In the genomic region with DNA sequence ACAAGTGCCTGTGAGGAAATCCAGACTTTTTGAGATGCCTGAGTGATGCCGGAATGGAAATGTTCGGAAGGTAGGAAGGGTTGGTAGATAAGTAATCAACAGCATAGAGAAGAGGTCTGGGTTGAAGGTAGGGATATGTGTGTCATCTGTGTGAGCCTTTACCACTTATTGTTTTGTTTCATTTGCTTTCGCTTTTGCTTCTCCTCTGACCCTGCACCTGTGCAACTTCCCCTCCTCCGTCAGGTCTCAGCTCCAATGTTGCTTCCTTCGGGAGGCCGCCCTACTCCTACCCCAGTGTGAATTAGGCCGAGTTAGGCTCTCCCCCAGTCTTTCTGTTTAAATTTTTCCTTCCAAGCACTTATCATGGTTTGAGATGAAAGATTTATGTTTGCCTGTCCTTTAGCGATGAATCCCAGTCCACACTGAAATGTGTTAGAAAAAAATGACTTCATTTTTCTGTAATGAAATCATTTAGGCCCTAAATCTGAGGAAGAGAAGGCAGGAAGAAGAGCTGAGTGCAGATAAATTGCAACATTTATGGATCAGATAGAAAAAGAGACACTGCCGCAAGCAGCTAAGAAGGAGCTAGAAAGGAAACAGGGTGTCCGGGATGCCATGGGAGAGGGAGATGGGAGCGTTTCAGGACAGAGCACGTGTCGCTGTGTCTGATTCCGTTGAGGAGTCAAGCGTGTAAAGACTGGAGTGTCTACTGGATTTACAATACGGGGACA, we compare ENCODE assay signal across 9 cellular contexts.
DNase-seq lines count a peak whose midpoint lies in the region; ATAC-seq, FAIRE-seq and TF ChIP-seq lines count a peak whose summit lies in the region.
"Had no signal": no experiment of that assay in that cellular context is flagged by ENCODE, and none has a peak within 500 bp of the region (broad histone marks: within the 10 kb centered on the region; RNA-seq: fewer than 3 reads in every experiment).

No MANE protein-coding gene starts in this region.

- peak overlapping the region; percentile 62 for H3K27ac ChIP-seq in hepatocyte

- H3K36me3 ChIP-seq in hepatocyte (replicated peaks; ENCODE audit: insufficient read depth, low read depth) = no peaks in the 10 kb centered on the region

- peak; percentile 90 for ATAC-seq in GM21717 (IDR thresholded peaks at IDR 0.05; ENCODE audit: unreplicated experiment)
- ATAC-seq: Panc1 had no signal

- H4K20me1 ChIP-seq in hepatocyte (ENCODE audit: insufficient read depth, poor library complexity, severe bottlenecking) = no peaks in the 10 kb centered on the region

- H3K4me3 ChIP-seq in hepatocyte = no peak overlapping the region

- no peak for TF ChIP-seq CTCF in hepatocyte (IDR thresholded peaks at IDR 0.05; ENCODE audit: poor library complexity)
- no peak for TF ChIP-seq CTCF in CD14-positive monocyte (IDR thresholded peaks at IDR 0.05)

- H3K36me3 Mint-ChIP-seq in CD14-positive monocyte = peaks cover 4 to 14% of the 10 kb centered on the region in 2 donors

- peaks cover 0 to 3% (median 0%) of the 10 kb centered on the region in 7 donors for H3K9me3 Mint-ChIP-seq in CD14-positive monocyte

- H3K27me3 ChIP-seq in hepatocyte = no peaks in the 10 kb centered on the region

- H3K79me2 ChIP-seq in hepatocyte = no peaks in the 10 kb centered on the region

- H3K4me1 ChIP-seq in hepatocyte (ENCODE audit: insufficient read depth) = peaks cover 7% of the 10 kb centered on the region

- 59% methylated on average over 16 of the region's 16 CpGs for WGBS in hepatocyte (ENCODE audit: low lambda C conversion rate, missing lambda C conversion rate)

- DNase-seq in GM18507 (ENCODE audit: extremely low spot score, insufficient read length, low read depth) = peak; percentile 30
- peak; percentile 32 for DNase-seq in NCI-H2029 treated with DMSO at 0.1 percent for 48 hours (lab: John Stamatoyannopoulos, UW)
- no peak for DNase-seq in hepatocyte (ENCODE audit: low spot score)
- DNase-seq in NCI-H2227 treated with DMSO at 0.1 percent for 48 hours (lab: John Stamatoyannopoulos, UW) = no peak
- DNase-seq in T1000 (lab: John Stamatoyannopoulos, UW) = no peak
- no peak for DNase-seq in NCI-H345 treated with DMSO at 0.1 percent for 48 hours (lab: John Stamatoyannopoulos, UW; ENCODE audit: unreplicated experiment)
- DNase-seq in CD14-positive monocyte (ENCODE audit: low spot score) = no peak

- no peak overlapping the region for H2AFZ ChIP-seq in hepatocyte

- no peak overlapping the region for H3K4me3 Mint-ChIP-seq in CD14-positive monocyte

- H3K9me2 ChIP-seq in hepatocyte (replicated peaks; ENCODE audit: insufficient read depth) = no peaks in the 10 kb centered on the region

- peak; percentile 84 for FAIRE-seq in GM18507 (lab: Jason Lieb, UNC)

- peaks cover 6% of the 10 kb centered on the region for H3K4me1 Mint-ChIP-seq in CD14-positive monocyte

- no peak overlapping the region for H3K27ac Mint-ChIP-seq in CD14-positive monocyte

- intact Hi-C loops in CD14-positive monocyte (cut with micrococcal nuclease) = loop anchor here in 1 of 2 donors (10.0 kb wide), 1 partner anchor 59 kb away; no protein-coding TSS in a partner anchor

- no peaks in the 10 kb centered on the region for H3K9me3 ChIP-seq in hepatocyte (ENCODE audit: low read depth)

- H3K4me2 ChIP-seq in hepatocyte = peak overlapping the region; percentile 57

- H3K27me3 Mint-ChIP-seq in CD14-positive monocyte (ENCODE audit: low read depth in 3 of 3) = peaks cover 3 to 5% (median 3%) of the 10 kb centered on the region in 3 donors

Comparison
In these comparisons a context has a peak if more than half of its experiments do, and no peak if none do; other contexts are left out.
1. DNase-seq: peak in GM18507 (single experiment) and NCI-H2029 treated with DMSO at 0.1 percent for 48 hours (single experiment); none in hepatocyte (single experiment), NCI-H2227 treated with DMSO at 0.1 percent for 48 hours (single experiment), T1000 (single experiment), NCI-H345 treated with DMSO at 0.1 percent for 48 hours (single experiment) and CD14-positive monocyte (single experiment).